Comparison of ENCODE assay signal across 9 cellular contexts in genomic region chr17:47275245-47275984, GRCh38. TPM values are rescaled to one million over a fixed set of nuclear protein-coding genes. Genes with fewer than 3 reads are reported as not detected.
DNase-seq lines count a peak whose midpoint lies in the region; ATAC-seq and TF ChIP-seq lines count a peak whose summit lies in the region.
"Had no signal": no experiment of that assay in that cellular context is flagged by ENCODE, and none has a peak within 500 bp of the region (broad histone marks: within the 10 kb centered on the region; RNA-seq: fewer than 3 reads in every experiment).

No MANE protein-coding gene starts in this region.

- no peaks in the 10 kb centered on the region for H3K79me1 ChIP-seq in neuronal stem cell (ENCODE audit: low read depth, low read length)

- no peak overlapping the region for H2AK5ac ChIP-seq in neuronal stem cell (ENCODE audit: low read depth, low read length)

- ATAC-seq in RWPE2 (ENCODE audit: low read depth) (peak; percentile 80), HG03108 (IDR thresholded peaks at IDR 0.05; ENCODE audit: unreplicated experiment) (no peak), HG02840 (IDR thresholded peaks at IDR 0.05; ENCODE audit: low FRiP score, unreplicated experiment) (no peak)

- H3K14ac ChIP-seq in neuronal stem cell (ENCODE audit: low read length), result no peak overlapping the region

- H3K27ac ChIP-seq in RWPE2 (ENCODE audit: poor library complexity, severe bottlenecking) (peak overlapping the region; percentile 38), neuronal stem cell (replicated peaks; ENCODE audit: low read length) (peak overlapping the region; percentile 35)

- H3K23ac ChIP-seq in neuronal stem cell (ENCODE audit: low read depth, low read length, poor library complexity), result peak overlapping the region; percentile 3

- H3K36me3 ChIP-seq in BE2C, result no peaks in the 10 kb centered on the region
- no peaks in the 10 kb centered on the region for H3K36me3 ChIP-seq in RWPE2 (ENCODE audit: low read depth)
- H3K36me3 ChIP-seq in neuronal stem cell (replicated peaks in 1 of 2; ENCODE audit: control insufficient read depth in 2 of 2, insufficient read depth in 2 of 2, low read length in 2 of 2), result no peaks in the 10 kb centered on the region

- WGBS in neuronal stem cell (ENCODE audit: extremely low coverage in 2 of 2, insufficient read length in 2 of 2, insufficient replicate concordance in 1 of 2), 2 donors, result no CpG with 5 or more reads among the region's 13 CpGs

- peak overlapping the region; percentile 50 for H2BK15ac ChIP-seq in neuronal stem cell (ENCODE audit: low read length)

- peak overlapping the region; percentile 92 for H3K18ac ChIP-seq in neuronal stem cell (ENCODE audit: low read length)

- no peaks in the 10 kb centered on the region for H3K9me3 ChIP-seq in BE2C
- H3K9me3 ChIP-seq in RWPE2 (ENCODE audit: severe bottlenecking), result no peaks in the 10 kb centered on the region
- no peaks in the 10 kb centered on the region for H3K9me3 ChIP-seq in neuronal stem cell (replicated peaks in 1 of 2; ENCODE audit: control insufficient read depth in 2 of 2, insufficient read depth in 1 of 2, low read depth in 1 of 2, low read length in 2 of 2)

- H3K4me2 ChIP-seq in neuronal stem cell (ENCODE audit: insufficient read depth, low read length, poor library complexity, severe bottlenecking), result peak overlapping the region; percentile 40

- no peak overlapping the region for H4K91ac ChIP-seq in neuronal stem cell (ENCODE audit: low read depth, low read length, poor library complexity)

- no peak overlapping the region for H3K9ac ChIP-seq in neuronal stem cell (ENCODE audit: low read depth, low read length, poor library complexity)

- H3K4me3 ChIP-seq in BE2C (ENCODE audit: low read depth, low read length), result peak overlapping the region; percentile 4; the same call in 1 of the 2 replicates
- no peak overlapping the region for H3K4me3 ChIP-seq in RWPE2 (ENCODE audit: severe bottlenecking)
- H3K4me3 ChIP-seq in fibroblast of villous mesenchyme (ENCODE audit: low read depth, low read length), result no peak overlapping the region
- H3K4me3 ChIP-seq in neuronal stem cell (ENCODE audit: low read length in 2 of 2), result peak overlapping the region in 1 of 2 donors; percentile 30

- peaks cover 23% of the 10 kb centered on the region for H3K4me1 ChIP-seq in BE2C
- H3K4me1 ChIP-seq in RWPE2 (ENCODE audit: insufficient read depth, poor library complexity, severe bottlenecking), result peaks cover 31% of the 10 kb centered on the region
- H3K4me1 ChIP-seq in neuronal stem cell (ENCODE audit: control insufficient read depth in 2 of 2, insufficient read depth in 1 of 2, low read depth in 1 of 2, low read length in 2 of 2), result peaks cover 23 to 38% of the 10 kb centered on the region in 2 donors

- peak overlapping the region; percentile 14 for H2BK12ac ChIP-seq in neuronal stem cell (ENCODE audit: low read length)

- no peak overlapping the region for H3K4ac ChIP-seq in neuronal stem cell (ENCODE audit: low read length)

- no peak for TF ChIP-seq CTCF in BE2C (IDR thresholded peaks at IDR 0.05; ENCODE audit: low read depth, low read length)
- TF ChIP-seq CTCF in RWPE2 (IDR thresholded peaks at IDR 0.05; ENCODE audit: poor library complexity, severe bottlenecking), result no peak
- TF ChIP-seq CTCF in fibroblast of villous mesenchyme (IDR thresholded peaks at IDR 0.05; ENCODE audit: insufficient read depth, low read depth, low read length), result no peak

- no peak overlapping the region for H2BK120ac ChIP-seq in neuronal stem cell (ENCODE audit: low read depth, low read length)

- no peak overlapping the region for H4K8ac ChIP-seq in neuronal stem cell (ENCODE audit: low read depth, low read length)

- no peaks in the 10 kb centered on the region for H3K27me3 ChIP-seq in BE2C
- no peaks in the 10 kb centered on the region for H3K27me3 ChIP-seq in RWPE2 (ENCODE audit: insufficient read depth, poor library complexity, severe bottlenecking)
- no peaks in the 10 kb centered on the region for H3K27me3 ChIP-seq in neuronal stem cell (ENCODE audit: control insufficient read depth in 3 of 3, insufficient read depth in 3 of 3, low read depth in 1 of 3, low read length in 3 of 3)

- peak; percentile 86 for DNase-seq in BE2C
- no peak for DNase-seq in RWPE2 (ENCODE audit: low spot score)
- DNase-seq in fibroblast of villous mesenchyme (ENCODE audit: low read depth), result peak; percentile 92
- DNase-seq in neuronal stem cell (ENCODE audit: low spot score), result peak; percentile 36
- no peak for DNase-seq in stimulated activated CD4-positive, alpha-beta T cell treated with anti-CD3 and anti-CD28 coated beads, Interleukin-4, amount 100 ng/mL, for 24 hours
- DNase-seq in activated effector memory CD4-positive, alpha-beta T cell treated with Interleukin-2 at 50 U/mL for 16 hours, result no peak
- DNase-seq: GDM1 had no signal

- H2AFZ ChIP-seq in neuronal stem cell (ENCODE audit: low read length), result peak overlapping the region; percentile 83

- H2BK5ac ChIP-seq in neuronal stem cell (ENCODE audit: low read length), result peak overlapping the region; percentile 57

RNA-seq across cellular contexts. Expression of gene ITGB3, which starts 21.8 kb away (rescaled TPM):
- polyA plus RNA-seq in BE2C (2012; ENCODE audit: insufficient read depth, insufficient read length, low read depth), result 0.46 TPM
- 79.9 and 95.0 TPM in 2 replicates for total RNA-seq in fibroblast of villous mesenchyme
- polyA plus RNA-seq in neuronal stem cell (2013, experiment 1 of 2), result 0.01 TPM
- 0.01 TPM for polyA plus RNA-seq in neuronal stem cell (2013, experiment 2 of 2)

RNA-seq across cellular contexts. Expression of gene EFCAB13, which starts 48.3 kb away (rescaled TPM):
- polyA plus RNA-seq in BE2C (2012; ENCODE audit: insufficient read depth, insufficient read length, low read depth), result 1.9 TPM
- total RNA-seq in fibroblast of villous mesenchyme, result 3.9 and 7.7 TPM in 2 replicates
- polyA plus RNA-seq in neuronal stem cell (2013, experiment 1 of 2), result 1.0 TPM
- 0.98 TPM for polyA plus RNA-seq in neuronal stem cell (2013, experiment 2 of 2)

Comparison
In these comparisons a context has a peak if more than half of its experiments do, and no peak if none do; other contexts are left out.
1. DNase-seq: peak in BE2C (single experiment), fibroblast of villous mesenchyme (single experiment) and neuronal stem cell (single experiment); none in RWPE2 (single experiment), stimulated activated CD4-positive, alpha-beta T cell treated with anti-CD3 and anti-CD28 coated beads, Interleukin-4, amount 100 ng/mL, for 24 hours (single experiment) and activated effector memory CD4-positive, alpha-beta T cell treated with Interleukin-2 at 50 U/mL for 16 hours (single experiment).